Comparison of ENCODE assay signal across 8 cellular contexts in the genomic region with DNA sequence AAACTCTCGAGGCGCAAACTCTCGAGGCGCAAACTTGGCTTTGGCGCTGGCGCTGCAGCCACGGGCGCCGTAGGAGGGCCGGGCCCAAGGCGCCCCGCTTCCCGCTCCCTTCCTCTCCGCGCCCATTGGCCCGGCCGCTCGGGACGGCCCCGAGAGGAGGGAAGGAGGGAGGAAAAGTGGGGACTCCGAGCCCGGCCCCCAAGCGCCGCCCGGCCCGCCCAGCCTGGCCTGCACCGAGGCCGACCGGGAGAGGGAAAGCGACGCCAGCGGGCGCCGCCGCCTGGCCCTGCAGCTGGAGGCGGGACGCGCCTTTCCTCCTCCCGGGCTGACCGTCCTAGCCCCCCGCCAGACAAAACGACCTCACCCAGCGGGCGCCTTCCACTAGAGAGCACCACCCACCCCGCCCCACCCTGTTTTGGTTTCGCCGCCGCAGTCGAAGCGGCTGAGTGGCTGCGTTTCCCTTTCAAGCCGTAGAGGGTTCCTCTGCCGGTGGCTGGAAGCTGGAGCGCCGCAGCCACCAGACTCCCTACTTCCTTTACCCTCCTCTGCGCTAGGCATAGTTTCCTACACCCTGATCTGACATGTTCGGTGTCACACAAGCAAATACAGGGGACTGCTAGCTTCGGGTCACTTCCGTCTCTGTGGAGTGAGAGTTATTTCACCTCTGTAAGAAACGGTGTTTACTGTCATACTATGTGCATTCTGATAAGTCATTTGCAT. TPM values are rescaled to one million over a fixed set of nuclear protein-coding genes. Genes with fewer than 3 reads are reported as not detected.
DNase-seq lines count a peak whose midpoint lies in the region; ATAC-seq and TF ChIP-seq lines count a peak whose summit lies in the region.

Gene MBOAT1 (minus strand): TSS at position 78 of the 720 bp plus-strand sequence. CDS start 235 bp downstream, outside the sequence.

- in situ Hi-C loops in ACHN (cut with HindIII; ENCODE audit: low pct_ligation_motif_present, low pct_unique_long_range_greater_than_20kb, low sequenced_read_pairs): no loop called here

- peak within 1 kb of the TSS; percentile 85 for H3K27ac ChIP-seq in VCaP

- H3K36me3 ChIP-seq in kidney epithelial cell (ENCODE audit: control insufficient read depth, insufficient read depth, low read length): no peaks in the 10 kb centered on the region

- peak within 1 kb of the TSS; percentile 80 for H3K4me3 ChIP-seq in kidney epithelial cell (ENCODE audit: low read depth, low read length)

- ATAC-seq in GM18861 (IDR thresholded peaks at IDR 0.05; ENCODE audit: unreplicated experiment) (peak; percentile 74), HG03066 (IDR thresholded peaks at IDR 0.05; ENCODE audit: low read depth, unreplicated experiment) (peak; percentile 77)

- TF ChIP-seq CTCF in VCaP (conservative IDR thresholded peaks at IDR 0.05) (peak; percentile 66), kidney epithelial cell (IDR thresholded peaks at IDR 0.05; ENCODE audit: insufficient read depth, low read length, poor library complexity, severe bottlenecking) (peak; percentile 16)

- peak; percentile 89 for DNase-seq in ACHN
- DNase-seq in NCI-H2171 (lab: John Stamatoyannopoulos, UW): peak; percentile 82
- DNase-seq in central memory CD4-positive, alpha-beta T cell: peak; percentile 65
- peak; percentile 49 for DNase-seq in kidney epithelial cell (ENCODE audit: low read depth)
- DNase-seq in stimulated activated CD4-positive, alpha-beta T cell treated with anti-CD3 and anti-CD28 coated beads, Interleukin-15, amount 100 ng/mL, for 24 hours: peak; percentile 84

- H3K27me3 ChIP-seq in kidney epithelial cell (ENCODE audit: control insufficient read depth, insufficient read depth, low read length): no peaks in the 10 kb centered on the region

RNA-seq across cellular contexts. Expression of gene MBOAT1, which starts in this region (rescaled TPM):
- total RNA-seq in kidney epithelial cell: 7.1 and 12.0 TPM in 2 replicates

Comparison
In these comparisons a context has a peak if more than half of its experiments do, and no peak if none do; other contexts are left out.
1. Peak in every context shown above with its lines: DNase-seq, ATAC-seq, H3K4me3 ChIP-seq and H3K27ac ChIP-seq.